In the genomic region with DNA sequence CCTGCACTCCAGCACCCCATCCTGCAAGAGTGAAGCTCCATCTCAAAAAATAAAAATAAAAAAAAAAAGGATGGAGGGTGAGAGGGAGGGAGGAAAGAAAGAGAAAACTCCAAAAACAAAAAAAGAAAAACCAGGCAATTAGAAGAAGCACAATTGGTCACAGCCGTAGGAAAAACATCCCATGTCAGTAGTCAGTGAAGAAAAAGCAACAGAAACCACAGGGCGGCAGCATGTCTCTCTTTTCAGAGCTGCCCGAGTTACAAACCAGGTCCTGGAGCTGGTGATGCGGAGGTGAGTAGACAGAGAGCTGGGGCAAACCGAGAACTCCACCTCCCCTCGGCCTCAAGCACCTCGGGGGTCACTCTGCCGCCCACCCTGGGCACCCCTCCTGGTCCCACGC, we compare ENCODE assay signal across 8 cellular contexts. TPM values are rescaled to one million over a fixed set of nuclear protein-coding genes. Genes with fewer than 3 reads are reported as not detected.
A peak's percentile ranks its signal among the peaks of the same experiment; 100 is the strongest.
DNase-seq lines count a peak whose midpoint lies in the region; ATAC-seq and TF ChIP-seq lines count a peak whose summit lies in the region.
"Not testable (repeated sequence)": the region's sequence is repeated elsewhere in the genome, so short reads cannot be mapped to it uniquely, and the experiment has no call there.

No MANE protein-coding gene starts in this region.

- peak in 3 of 7 experiments; percentile 25 to 38 (median 28) for DNase-seq in CD8-positive, alpha-beta T cell
- DNase-seq in HT1080 (ENCODE audit: low read depth) = peak; percentile 61
- DNase-seq in PC-3 = peak; percentile 11
- not testable (repeated sequence) for DNase-seq in activated T-helper 1 cell treated with anti-CD3 and anti-CD28 coated beads, Interleukin-12 subunit alpha, Interleukin-12 subunit beta, Interleukin-2, Interleukin-4 antibody, amounts not matched to agents 30 ng/mL and 10 ng/mL and 1 ng/mL, durations not matched to agents 14 hours and 24 hours and 36 hours (ENCODE audit: low spot score); effector memory CD8-positive, alpha-beta T cell
- peak; percentile 74 for DNase-seq in inferior parietal cortex (ENCODE audit: extremely low spot score)
- DNase-seq in osteoblast (ENCODE audit: insufficient read length, low spot score, missing footprints) = peak; percentile 94
- DNase-seq in testis = peak; percentile 79

- H3K4me3 ChIP-seq in CD8-positive, alpha-beta T cell (ENCODE audit: low read depth, low read length); PC-3 (ENCODE audit: low read length); osteoblast (ENCODE audit: insufficient read depth, low read length); testis: not testable (repeated sequence)

- not testable (repeated sequence) for H3K4me3 Mint-ChIP-seq in CD8-positive, alpha-beta T cell; activated T-helper 1 cell treated with anti-CD3 and anti-CD28 coated beads, Interleukin-12 subunit alpha, Interleukin-12 subunit beta, Interleukin-2, Interleukin-4 antibody, amounts not matched to agents 30 ng/mL and 10 ng/mL and 1 ng/mL, durations not matched to agents 14 hours and 24 hours and 36 hours; effector memory CD8-positive, alpha-beta T cell

- not testable (repeated sequence) for H3K4me2 ChIP-seq in PC-3 (ENCODE audit: low read length); osteoblast (ENCODE audit: insufficient read depth, low read length)

- not testable (repeated sequence) for H3K4me1 Mint-ChIP-seq in CD8-positive, alpha-beta T cell (ENCODE audit: low read depth); activated T-helper 1 cell treated with anti-CD3 and anti-CD28 coated beads, Interleukin-12 subunit alpha, Interleukin-12 subunit beta, Interleukin-2, Interleukin-4 antibody, amounts not matched to agents 30 ng/mL and 10 ng/mL and 1 ng/mL, durations not matched to agents 14 hours and 24 hours and 36 hours (ENCODE audit: low read depth); effector memory CD8-positive, alpha-beta T cell (ENCODE audit: low read depth in 2 of 2)

- intact Hi-C loops in CD8-positive, alpha-beta T cell (cut with DNase I, micrococcal nuclease) = loop anchor here (1.0 kb wide), 2 partner anchors 19 to 32 kb away; no protein-coding TSS in a partner anchor
- intact Hi-C loops in PC-3 (cut with micrococcal nuclease); activated T-helper 1 cell treated with anti-CD3 and anti-CD28 coated beads, Interleukin-12 subunit alpha, Interleukin-12 subunit beta, Interleukin-2, Interleukin-4 antibody, amounts not matched to agents 30 ng/mL and 10 ng/mL and 1 ng/mL, durations not matched to agents 14 hours and 24 hours and 36 hours (cut with micrococcal nuclease); testis (cut with DNase I; ENCODE audit: low total_unique reads): not testable (repeated sequence)

- BruUV-seq in PC-3 (replicated peaks; lab: Mats Ljungman, UMichigan) = not testable (repeated sequence)

- H3K27ac ChIP-seq in CD8-positive, alpha-beta T cell (ENCODE audit: low read depth, low read length); PC-3 (ENCODE audit: low read length): not testable (repeated sequence)
- peak overlapping the region; percentile 23 for H3K27ac ChIP-seq in osteoblast (ENCODE audit: low read depth, low read length)
- H3K27ac ChIP-seq in testis = peak overlapping the region in 1 of 2 donors; percentile 50

- not testable (repeated sequence) for H3K36me3 ChIP-seq in CD8-positive, alpha-beta T cell (ENCODE audit: insufficient read depth, low read length); PC-3 (ENCODE audit: low read depth, low read length); osteoblast (ENCODE audit: insufficient read depth, low read length); testis (ENCODE audit: low read depth, missing control alignments)

- not testable (repeated sequence) for H3K9me2 ChIP-seq in PC-3 (replicated peaks; ENCODE audit: low read length)

- CTCF ChIA-PET in CD8-positive, alpha-beta T cell (lab: Charles Lee) = interaction anchor here (0.8 to 2.6 kb wide), 4 partner anchors 19 to 99 kb away, joined by 3 to 11 read pairs (median 4); a partner anchor contains a TSS
- CTCF ChIA-PET in PC-3 (lab: Charles Lee) = not testable (repeated sequence)

- H3K36me3 Mint-ChIP-seq in CD8-positive, alpha-beta T cell; activated T-helper 1 cell treated with anti-CD3 and anti-CD28 coated beads, Interleukin-12 subunit alpha, Interleukin-12 subunit beta, Interleukin-2, Interleukin-4 antibody, amounts not matched to agents 30 ng/mL and 10 ng/mL and 1 ng/mL, durations not matched to agents 14 hours and 24 hours and 36 hours (ENCODE audit: low read depth); effector memory CD8-positive, alpha-beta T cell (ENCODE audit: insufficient read depth): not testable (repeated sequence)

- not testable (repeated sequence) for H3K27me3 Mint-ChIP-seq in CD8-positive, alpha-beta T cell (ENCODE audit: low read depth); activated T-helper 1 cell treated with anti-CD3 and anti-CD28 coated beads, Interleukin-12 subunit alpha, Interleukin-12 subunit beta, Interleukin-2, Interleukin-4 antibody, amounts not matched to agents 30 ng/mL and 10 ng/mL and 1 ng/mL, durations not matched to agents 14 hours and 24 hours and 36 hours (ENCODE audit: insufficient read depth); effector memory CD8-positive, alpha-beta T cell

- H4K20me1 ChIP-seq in PC-3 (ENCODE audit: low read length) = not testable (repeated sequence)
- H4K20me1 ChIP-seq in osteoblast (ENCODE audit: insufficient read depth, low read length) = peaks cover 21% of the 10 kb centered on the region

- not testable (repeated sequence) for H3F3A ChIP-seq in PC-3 (ENCODE audit: low read length, unreplicated experiment)

- H3K27ac Mint-ChIP-seq in CD8-positive, alpha-beta T cell = peak overlapping the region; percentile 32
- peak overlapping the region; percentile 29 for H3K27ac Mint-ChIP-seq in activated T-helper 1 cell treated with anti-CD3 and anti-CD28 coated beads, Interleukin-12 subunit alpha, Interleukin-12 subunit beta, Interleukin-2, Interleukin-4 antibody, amounts not matched to agents 30 ng/mL and 10 ng/mL and 1 ng/mL, durations not matched to agents 14 hours and 24 hours and 36 hours
- not testable (repeated sequence) for H3K27ac Mint-ChIP-seq in effector memory CD8-positive, alpha-beta T cell

- not testable (repeated sequence) for TF ChIP-seq POLR2A in testis (IDR thresholded peaks at IDR 0.05)

- H3K9ac ChIP-seq in PC-3 (ENCODE audit: low read length) = not testable (repeated sequence)

- TF ChIP-seq CTCF in CD8-positive, alpha-beta T cell (IDR thresholded peaks at IDR 0.05); PC-3 (conservative IDR thresholded peaks at IDR 0.05; ENCODE audit: low read depth, low read length): not testable (repeated sequence)
- TF ChIP-seq CTCF in osteoblast (IDR thresholded peaks at IDR 0.05; ENCODE audit: extremely low read depth, low read depth, low read length) (peak; percentile 59), testis (IDR thresholded peaks at IDR 0.05) (peak in 1 of 3 experiments; percentile 39)

- H3K9me3 ChIP-seq in CD8-positive, alpha-beta T cell (ENCODE audit: low read length); PC-3 (ENCODE audit: low read length); osteoblast (ENCODE audit: low read depth, low read length); testis: not testable (repeated sequence)

- not testable (repeated sequence) for ATAC-seq in CD8-positive, alpha-beta T cell; PC-3
- ATAC-seq in effector memory CD8-positive, alpha-beta T cell (replicated peaks) = peak; percentile 53

- H3K4me1 ChIP-seq in CD8-positive, alpha-beta T cell (ENCODE audit: insufficient read depth, low read length); PC-3 (ENCODE audit: insufficient read depth, low read length): not testable (repeated sequence)
- H3K4me1 ChIP-seq in osteoblast (ENCODE audit: insufficient read depth, low read length) (peaks cover 26% of the 10 kb centered on the region), testis (peaks cover 34% of the 10 kb centered on the region)

- POLR2A ChIA-PET in CD8-positive, alpha-beta T cell (lab: Charles Lee) = interaction anchor here (0.6 to 0.7 kb wide), 2 partner anchors 16 to 26 kb away, joined by 3 to 4 read pairs; no protein-coding TSS in a partner anchor
- POLR2A ChIA-PET in PC-3 (lab: Charles Lee; ENCODE audit: unreplicated experiment) = not testable (repeated sequence)

- H2AFZ ChIP-seq in PC-3 (ENCODE audit: low read length); osteoblast (ENCODE audit: low read length): not testable (repeated sequence)

- H3K9me3 Mint-ChIP-seq in CD8-positive, alpha-beta T cell; activated T-helper 1 cell treated with anti-CD3 and anti-CD28 coated beads, Interleukin-12 subunit alpha, Interleukin-12 subunit beta, Interleukin-2, Interleukin-4 antibody, amounts not matched to agents 30 ng/mL and 10 ng/mL and 1 ng/mL, durations not matched to agents 14 hours and 24 hours and 36 hours; effector memory CD8-positive, alpha-beta T cell: not testable (repeated sequence)

- H3K27me3 ChIP-seq in CD8-positive, alpha-beta T cell (ENCODE audit: insufficient read depth, low read length); PC-3 (ENCODE audit: low read length); osteoblast (ENCODE audit: insufficient read depth, low read length); testis: not testable (repeated sequence)

- not testable (repeated sequence) for H3K79me2 ChIP-seq in PC-3 (ENCODE audit: low read length)
- H3K79me2 ChIP-seq in osteoblast (ENCODE audit: insufficient read depth, low read length) = peaks cover 68% of the 10 kb centered on the region

- WGBS in testis, 2 donors = 22 to 34% methylated on average over 8 to 9 of the region's 9 CpGs

RNA-seq across cellular contexts. Expression of a gene that starts 14.4 kb away (rescaled TPM):
- total RNA-seq in CD8-positive, alpha-beta T cell = 10 to 100 TPM; 90.7 to 95.2 TPM
- total RNA-seq in HT1080 (2014; rRNA removed; shearing (Covaris generic)) = 55.1 and 58.6 TPM in 2 replicates
- polyA plus RNA-seq in HT1080 (2015; cell fraction: cytosol; rRNA removed) = 51.5 and 53.1 TPM in 2 replicates
- polyA plus RNA-seq in HT1080 (2015; cell fraction: nucleus; rRNA removed) = 306 and 309 TPM in 2 replicates
- total RNA-seq in PC-3 (2014; rRNA removed) = 58.9 and 77.3 TPM in 2 replicates
- total RNA-seq in activated T-helper 1 cell treated with anti-CD3 and anti-CD28 coated beads, Interleukin-12 subunit alpha, Interleukin-12 subunit beta, Interleukin-2, Interleukin-4 antibody, amounts not matched to agents 30 ng/mL and 10 ng/mL and 1 ng/mL, durations not matched to agents 14 hours and 24 hours and 36 hours = 92.5 and 104 TPM in 2 replicates
- total RNA-seq in osteoblast = 139 and 180 TPM in 2 replicates
- 100 to 1,000 TPM; 323 to 337 TPM for total RNA-seq in testis
- 83.4 TPM for polyA plus RNA-seq in testis (ENCODE audit: insufficient read depth, low read depth, low replicate concordance)

RNA-seq across cellular contexts. Expression of a gene that starts 27.1 kb away (rescaled TPM):
- total RNA-seq in CD8-positive, alpha-beta T cell = not detected
- 9.5 and 13.4 TPM in 2 replicates for total RNA-seq in HT1080 (2014; rRNA removed; shearing (Covaris generic))
- 5.8 TPM in 2 replicates for polyA plus RNA-seq in HT1080 (2015; cell fraction: cytosol; rRNA removed)
- 38.8 and 42.6 TPM in 2 replicates for polyA plus RNA-seq in HT1080 (2015; cell fraction: nucleus; rRNA removed)
- total RNA-seq in PC-3 (2014; rRNA removed) = 4.6 and 5.6 TPM in 2 replicates
- total RNA-seq in activated T-helper 1 cell treated with anti-CD3 and anti-CD28 coated beads, Interleukin-12 subunit alpha, Interleukin-12 subunit beta, Interleukin-2, Interleukin-4 antibody, amounts not matched to agents 30 ng/mL and 10 ng/mL and 1 ng/mL, durations not matched to agents 14 hours and 24 hours and 36 hours = 0.24 and 0.70 TPM in 2 replicates
- 0.36 and 0.59 TPM in 2 replicates for total RNA-seq in osteoblast
- 1 to 10 TPM; 3.2 to 3.6 TPM for total RNA-seq in testis
- polyA plus RNA-seq in testis (ENCODE audit: insufficient read depth, low read depth, low replicate concordance) = 1.5 TPM

RNA-seq across cellular contexts. Expression of a gene that starts 34.3 kb away (rescaled TPM):
- total RNA-seq in CD8-positive, alpha-beta T cell = 10 to 100 TPM; 21.4 to 21.8 TPM
- 122 and 138 TPM in 2 replicates for total RNA-seq in HT1080 (2014; rRNA removed; shearing (Covaris generic))
- 111 TPM in 2 replicates for polyA plus RNA-seq in HT1080 (2015; cell fraction: cytosol; rRNA removed)
- 89.0 and 90.1 TPM in 2 replicates for polyA plus RNA-seq in HT1080 (2015; cell fraction: nucleus; rRNA removed)
- total RNA-seq in PC-3 (2014; rRNA removed) (44.9 and 50.7 TPM in 2 replicates), osteoblast (49.5 and 56.1 TPM in 2 replicates), testis (10 to 100 TPM; 36.0 to 46.1 TPM)
- total RNA-seq in activated T-helper 1 cell treated with anti-CD3 and anti-CD28 coated beads, Interleukin-12 subunit alpha, Interleukin-12 subunit beta, Interleukin-2, Interleukin-4 antibody, amounts not matched to agents 30 ng/mL and 10 ng/mL and 1 ng/mL, durations not matched to agents 14 hours and 24 hours and 36 hours = 70.4 and 73.1 TPM in 2 replicates
- 44.6 TPM for polyA plus RNA-seq in testis (ENCODE audit: insufficient read depth, low read depth, low replicate concordance)
